In genomic region chr4:7737752-7738457, GRCh38 we compare ENCODE assay signal across 2 cellular contexts.
TF ChIP-seq lines count a peak whose summit lies in the region.

No MANE protein-coding gene starts in this region.

TF ChIP-seq in SK-N-SH treated with all-trans-retinoic acid at 6 μM for 48 hours, 23 proteins besides CTCF, POLR2A, EP300 and RAD21:
- TF ChIP-seq, protein P1, sequence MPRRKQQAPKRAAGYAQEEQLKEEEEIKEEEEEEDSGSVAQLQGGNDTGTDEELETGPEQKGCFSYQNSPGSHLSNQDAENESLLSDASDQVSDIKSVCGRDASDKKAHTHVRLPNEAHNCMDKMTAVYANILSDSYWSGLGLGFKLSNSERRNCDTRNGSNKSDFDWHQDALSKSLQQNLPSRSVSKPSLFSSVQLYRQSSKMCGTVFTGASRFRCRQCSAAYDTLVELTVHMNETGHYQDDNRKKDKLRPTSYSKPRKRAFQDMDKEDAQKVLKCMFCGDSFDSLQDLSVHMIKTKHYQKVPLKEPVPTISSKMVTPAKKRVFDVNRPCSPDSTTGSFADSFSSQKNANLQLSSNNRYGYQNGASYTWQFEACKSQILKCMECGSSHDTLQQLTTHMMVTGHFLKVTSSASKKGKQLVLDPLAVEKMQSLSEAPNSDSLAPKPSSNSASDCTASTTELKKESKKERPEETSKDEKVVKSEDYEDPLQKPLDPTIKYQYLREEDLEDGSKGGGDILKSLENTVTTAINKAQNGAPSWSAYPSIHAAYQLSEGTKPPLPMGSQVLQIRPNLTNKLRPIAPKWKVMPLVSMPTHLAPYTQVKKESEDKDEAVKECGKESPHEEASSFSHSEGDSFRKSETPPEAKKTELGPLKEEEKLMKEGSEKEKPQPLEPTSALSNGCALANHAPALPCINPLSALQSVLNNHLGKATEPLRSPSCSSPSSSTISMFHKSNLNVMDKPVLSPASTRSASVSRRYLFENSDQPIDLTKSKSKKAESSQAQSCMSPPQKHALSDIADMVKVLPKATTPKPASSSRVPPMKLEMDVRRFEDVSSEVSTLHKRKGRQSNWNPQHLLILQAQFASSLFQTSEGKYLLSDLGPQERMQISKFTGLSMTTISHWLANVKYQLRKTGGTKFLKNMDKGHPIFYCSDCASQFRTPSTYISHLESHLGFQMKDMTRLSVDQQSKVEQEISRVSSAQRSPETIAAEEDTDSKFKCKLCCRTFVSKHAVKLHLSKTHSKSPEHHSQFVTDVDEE (CRISPR knock-in tag; IDR thresholded peaks at IDR 0.05) = no peak
- peak; percentile 92 for TF ChIP-seq ZNF565 (CRISPR knock-in tag; conservative IDR thresholded peaks at IDR 0.05; ENCODE audit: low read depth)

TF ChIP-seq in SK-N-SH, 30 proteins besides CTCF, POLR2A, EP300 and RAD21 (continued from another document):
- TF ChIP-seq USF2 (IDR thresholded peaks at IDR 0.05; ENCODE audit: borderline replicate concordance, low read depth, low read length) (no peak), CHD2 (IDR thresholded peaks at IDR 0.05; ENCODE audit: low read length, partially characterized antibody) (no peak)
